In genomic region chr21:25911730-25912401, GRCh38 we compare ENCODE assay signal across 10 cellular contexts.
DNase-seq lines count a peak whose midpoint lies in the region.
"Had no signal": no experiment of that assay in that cellular context is flagged by ENCODE, and none has a peak within 500 bp of the region (broad histone marks: within the 10 kb centered on the region; RNA-seq: fewer than 3 reads in every experiment).

No MANE protein-coding gene starts in this region.

- DNase-seq in NCI-H2029 treated with DMSO at 0.1 percent for 48 hours (lab: John Stamatoyannopoulos, UW) (peak; percentile 65), amygdala (lab: John Stamatoyannopoulos, UW) (peak in 32 of 56 donors; percentile 4 to 69 (median 38)), kidney tubule cell (ENCODE audit: low spot score) (peak; percentile 84), substantia nigra (lab: John Stamatoyannopoulos, UW) (peak in 30 of 49 donors; percentile 8 to 85 (median 44)), SK-N-DZ (ENCODE audit: low spot score) (no peak), dedifferentiated amniotic fluid mesenchymal stem cell (ENCODE audit: extremely low spot score) (no peak), GM19238 (ENCODE audit: insufficient read length, low spot score) (no peak)
- DNase-seq: activated T-cell treated with anti-CD3 and anti-CD28 coated beads, Interleukin-2, amount 50 U/mL, for 24 hours; PC-9; T-cell had no signal

- peak overlapping the region; percentile 74 for H3K27ac ChIP-seq in substantia nigra (ENCODE audit: low read depth, low read length, poor library complexity, severe bottlenecking)
- H3K27ac ChIP-seq: PC-9 had no signal

Comparison
In these comparisons a context has a peak if more than half of its experiments do, and no peak if none do; other contexts are left out.
1. DNase-seq: peak in NCI-H2029 treated with DMSO at 0.1 percent for 48 hours (single experiment), amygdala (32 of 56), kidney tubule cell (single experiment) and substantia nigra (30 of 49); none in SK-N-DZ (single experiment), dedifferentiated amniotic fluid mesenchymal stem cell (single experiment) and GM19238 (single experiment).